Comparison of ENCODE assay signal across 18 cellular contexts in the genomic region with DNA sequence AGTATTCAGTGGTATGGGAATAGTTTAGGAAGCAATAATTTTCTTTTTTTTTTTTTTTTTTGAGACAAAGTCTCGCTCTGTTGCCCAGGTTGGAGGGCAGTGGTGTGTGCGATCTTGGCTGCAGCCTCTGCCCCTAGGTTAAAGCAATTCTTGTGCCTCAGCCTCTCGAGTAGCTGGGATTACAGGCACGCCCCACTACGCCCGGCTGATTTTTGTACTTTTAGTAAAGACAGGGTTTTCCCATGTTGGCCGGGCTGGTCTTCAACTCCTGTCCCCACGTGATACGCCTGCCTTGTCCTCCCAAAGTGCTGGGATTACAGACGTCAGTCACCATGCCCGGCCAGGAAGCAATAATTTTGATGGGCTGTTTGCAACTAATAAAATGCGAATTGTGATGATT.
A peak's percentile ranks its signal among the peaks of the same experiment; 100 is the strongest.
DNase-seq lines count a peak whose midpoint lies in the region; ATAC-seq, FAIRE-seq and TF ChIP-seq lines count a peak whose summit lies in the region.
"Had no signal": no experiment of that assay in that cellular context is flagged by ENCODE, and none has a peak within 500 bp of the region (broad histone marks: within the 10 kb centered on the region; RNA-seq: fewer than 3 reads in every experiment).

No MANE protein-coding gene starts in this region.

- H3K4me2 ChIP-seq in OCI-LY3 (ENCODE audit: low read length) (peak overlapping the region; percentile 78), keratinocyte (ENCODE audit: control insufficient read depth, extremely low read depth, insufficient read depth, low read depth, low read length) (peak overlapping the region; percentile 69)

- H4K20me1 ChIP-seq in OCI-LY3 (ENCODE audit: insufficient read depth, low read length) (peaks cover 36% of the 10 kb centered on the region; the same call in 1 of the 2 replicates), keratinocyte (ENCODE audit: control insufficient read depth, extremely low read depth, insufficient read depth, low read length) (peaks cover 2% of the 10 kb centered on the region)

- FAIRE-seq in GM18507 (lab: Jason Lieb, UNC): peak; percentile 65
- FAIRE-seq in keratinocyte (lab: Jason Lieb, UNC): no peak
- FAIRE-seq: H1, RCC 7860 had no signal

- H3K9ac ChIP-seq in OCI-LY3 (ENCODE audit: low read length) (peak overlapping the region; percentile 26; the same call in 1 of the 2 replicates), keratinocyte (ENCODE audit: control insufficient read depth, extremely low read depth, insufficient read depth, low read length) (no peak overlapping the region)
- H3K9ac ChIP-seq: parathyroid adenoma had no signal

- H3K27ac ChIP-seq in OCI-LY3 (ENCODE audit: low read length): peak overlapping the region; percentile 60
- peak overlapping the region; percentile 83 for H3K27ac ChIP-seq in keratinocyte (ENCODE audit: control insufficient read depth, insufficient read depth, low read length)
- H3K27ac ChIP-seq: parathyroid adenoma had no signal

- H3K4me1 ChIP-seq in OCI-LY3 (ENCODE audit: low read length) (peaks cover 26% of the 10 kb centered on the region), keratinocyte (ENCODE audit: control insufficient read depth, extremely low read depth, insufficient read depth, low read length) (peaks cover 38% of the 10 kb centered on the region)

- peak overlapping the region; percentile 68 for H3K27ac Mint-ChIP-seq in stimulated activated naive B cell treated with anti-CD40 and anti-IgM and Interleukin-4, amounts not matched to agents 10 μg/mL and 1 μg/mL and 100 μg/mL, for 72 hours

- dilution Hi-C loops in keratinocyte (cut with MboI; ENCODE audit: extremely low pct_ligation_motif_present, low sequenced_read_pairs): no loop called here

- H3K4me3 Mint-ChIP-seq in stimulated activated naive B cell treated with anti-CD40 and anti-IgM and Interleukin-4, amounts not matched to agents 10 μg/mL and 1 μg/mL and 100 μg/mL, for 72 hours: peak overlapping the region; percentile 54 to 60

- peak; percentile 72 to 76 for ATAC-seq in stimulated activated naive B cell treated with anti-CD40 and anti-IgM and Interleukin-4, amounts not matched to agents 10 μg/mL and 1 μg/mL and 100 μg/mL, for 72 hours (replicated peaks)

- no peak for TF ChIP-seq CTCF in OCI-LY3 (IDR thresholded peaks at IDR 0.05; ENCODE audit: low read depth, low read length)
- no peak for TF ChIP-seq CTCF in keratinocyte (optimal IDR thresholded peaks at IDR 0.05 in 1 of 3, IDR thresholded peaks at IDR 0.05 in 1 of 3, conservative IDR thresholded peaks at IDR 0.05 in 1 of 3; ENCODE audit: extremely low read depth in 1 of 3, insufficient read depth in 2 of 3, low read length in 3 of 3)

- no peaks in the 10 kb centered on the region for H3K27me3 ChIP-seq in OCI-LY3 (ENCODE audit: low read depth, low read length)
- H3K27me3 ChIP-seq in keratinocyte (ENCODE audit: control insufficient read depth, extremely low read depth, insufficient read depth, low read length): no peaks in the 10 kb centered on the region

- peaks cover 24% of the 10 kb centered on the region for H3K36me3 ChIP-seq in OCI-LY3 (replicated peaks; ENCODE audit: low read depth, low read length)
- peaks cover 9 to 12% of the 10 kb centered on the region in 2 experiments for H3K36me3 ChIP-seq in keratinocyte (ENCODE audit: control insufficient read depth in 2 of 2, extremely low read depth in 1 of 2, insufficient read depth in 2 of 2, low read length in 2 of 2)

- H2AFZ ChIP-seq in OCI-LY3 (ENCODE audit: low read depth, low read length): no peak overlapping the region
- no peak overlapping the region for H2AFZ ChIP-seq in keratinocyte (ENCODE audit: control insufficient read depth, low read length)
- H2AFZ ChIP-seq: parathyroid adenoma had no signal

- H3K9me1 ChIP-seq in keratinocyte (ENCODE audit: control insufficient read depth, extremely low read depth, insufficient read depth, low read length): peaks cover 3% of the 10 kb centered on the region

- H3K9me3 ChIP-seq in OCI-LY3 (ENCODE audit: insufficient read depth, low read length) (no peaks in the 10 kb centered on the region), keratinocyte (ENCODE audit: control insufficient read depth, low read depth, low read length) (no peaks in the 10 kb centered on the region)

- H3K27me3 Mint-ChIP-seq in stimulated activated naive B cell treated with anti-CD40 and anti-IgM and Interleukin-4, amounts not matched to agents 10 μg/mL and 1 μg/mL and 100 μg/mL, for 72 hours: no peaks in the 10 kb centered on the region

- peaks cover 5 to 16% of the 10 kb centered on the region in 2 donors for H3K36me3 Mint-ChIP-seq in stimulated activated naive B cell treated with anti-CD40 and anti-IgM and Interleukin-4, amounts not matched to agents 10 μg/mL and 1 μg/mL and 100 μg/mL, for 72 hours

- DNase-seq in GM18507 (ENCODE audit: extremely low spot score, insufficient read length, low read depth) (no peak), keratinocyte (ENCODE audit: low read depth, low spot score) (no peak), NCI-H1417 (lab: John Stamatoyannopoulos, UW) (no peak), occipital lobe (lab: John Stamatoyannopoulos, UW) (no peak), RPMI8226 (no peak)
- no peak for DNase-seq in stimulated activated naive B cell treated with anti-CD40 and anti-IgM and Interleukin-4, amounts not matched to agents 10 μg/mL and 1 μg/mL and 100 μg/mL, for 72 hours
- DNase-seq: activated CD4-positive, alpha-beta T cell treated with anti-CD3 and anti-CD28 coated beads, Interleukin-2, amount 50 U/mL, for 1 hour; activated T-cell treated with anti-CD3 and anti-CD28 coated beads, Interleukin-2, amount 50 U/mL, for 48 hours; dermis blood vessel endothelial cell; erythroblast; GF-D8; NCI-H1694; NCI-H82; stimulated activated CD4-positive, alpha-beta T cell treated with anti-CD3 and anti-CD28 coated beads, Interleukin-2, amount 100 ng/mL, for 48 hours had no signal

- H3K4me3 ChIP-seq in OCI-LY3 (ENCODE audit: low read length) (peak overlapping the region; percentile 64), keratinocyte (ENCODE audit: control insufficient read depth in 2 of 3, extremely low read depth in 1 of 3, insufficient read depth in 2 of 3, low read depth in 1 of 3, low read length in 3 of 3) (no peak overlapping the region)

- peaks cover 39% of the 10 kb centered on the region for H3K79me2 ChIP-seq in OCI-LY3 (ENCODE audit: low read length)
- peaks cover 20% of the 10 kb centered on the region for H3K79me2 ChIP-seq in keratinocyte (ENCODE audit: control insufficient read depth, insufficient read depth, low read length)

- no peaks in the 10 kb centered on the region for H3K9me3 Mint-ChIP-seq in stimulated activated naive B cell treated with anti-CD40 and anti-IgM and Interleukin-4, amounts not matched to agents 10 μg/mL and 1 μg/mL and 100 μg/mL, for 72 hours

- H3K4me1 Mint-ChIP-seq in stimulated activated naive B cell treated with anti-CD40 and anti-IgM and Interleukin-4, amounts not matched to agents 10 μg/mL and 1 μg/mL and 100 μg/mL, for 72 hours: peaks cover 26 to 37% of the 10 kb centered on the region in 2 donors
